8 cellular contexts compared by ENCODE assay signal in genomic region chr17:1365445-1366039, GRCh38. TPM values are rescaled to one million over a fixed set of nuclear protein-coding genes. Genes with fewer than 3 reads are reported as not detected.
DNase-seq lines count a peak whose midpoint lies in the region; ATAC-seq and TF ChIP-seq lines count a peak whose summit lies in the region.

No MANE protein-coding gene starts in this region.

- no peaks in the 10 kb centered on the region for H3K9me3 ChIP-seq in lung (ENCODE audit: control insufficient read depth in 2 of 2, insufficient read depth in 1 of 2, low read length in 1 of 2)

- H3K4me1 ChIP-seq in lung (ENCODE audit: control insufficient read depth in 2 of 2, insufficient read depth in 2 of 2, low read length in 2 of 2): peaks cover 2 to 14% of the 10 kb centered on the region in 2 donors

- H3K4me3 ChIP-seq in lung: no peak overlapping the region

- 12 to 18% methylated on average over 11 of the region's 11 CpGs for WGBS in lung, 2 donors

- peaks cover 20% of the 10 kb centered on the region for H3K36me3 Mint-ChIP-seq in HFFc6 (ENCODE audit: low read depth)

- peaks cover 1% of the 10 kb centered on the region for H3K27me3 Mint-ChIP-seq in HFFc6 (ENCODE audit: insufficient read depth)

- peak; percentile 70 for ATAC-seq in lung (ENCODE audit: insufficient read depth, low FRiP score)
- no peak for ATAC-seq in GM21367 (IDR thresholded peaks at IDR 0.05; ENCODE audit: unreplicated experiment)

- DNase-seq in HFFc6 (peak; percentile 76), NCI-H748 (lab: John Stamatoyannopoulos, UW; ENCODE audit: unreplicated experiment) (peak; percentile 77), lung (ENCODE audit: low spot score) (peak; percentile 51)
- peak; percentile 43 for DNase-seq in activated CD4-positive, alpha-beta T cell treated with anti-CD3 and anti-CD28 coated beads, Interleukin-2, amount 50 U/mL, for 1 hour
- DNase-seq in effector CD8-positive, alpha-beta T cell (lab: John Stamatoyannopoulos, UW): peak; percentile 28
- DNase-seq in stimulated activated CD8-positive, alpha-beta memory T cell treated with anti-CD3 and anti-CD28 coated beads, Interleukin-7, amount 100 ng/mL, for 24 hours (ENCODE audit: low read depth): peak; percentile 11

- H3K27me3 ChIP-seq in lung (ENCODE audit: control insufficient read depth, insufficient read depth): no peaks in the 10 kb centered on the region

- no peaks in the 10 kb centered on the region for H3K9me3 Mint-ChIP-seq in HFFc6

- peak overlapping the region; percentile 64 for H3K27ac Mint-ChIP-seq in HFFc6

- H3K4me1 Mint-ChIP-seq in HFFc6 (ENCODE audit: low read depth): peaks cover 80% of the 10 kb centered on the region

- H3K36me3 ChIP-seq in lung (ENCODE audit: control insufficient read depth in 2 of 2, insufficient read depth in 2 of 2, low read length in 2 of 2): peaks cover 5 to 9% of the 10 kb centered on the region in 2 donors

- TF ChIP-seq CTCF in C4-2B (conservative IDR thresholded peaks at IDR 0.05): peak; percentile 96
- peak; percentile 96 for TF ChIP-seq CTCF in HFFc6 (IDR thresholded peaks at IDR 0.05)
- peak; percentile 85 for TF ChIP-seq CTCF in lung (IDR thresholded peaks at IDR 0.05; ENCODE audit: control extremely low read depth, extremely low read depth)

- H3K27ac ChIP-seq in C4-2B: no peak overlapping the region
- peak overlapping the region in 1 of 2 donors; percentile 31 for H3K27ac ChIP-seq in lung (ENCODE audit: low read depth in 1 of 2, low read length in 1 of 2)

- 0 out of 2 replicates have a peak overlapping the region, but pooled peaks have one; percentile 20 for H3K4me3 Mint-ChIP-seq in HFFc6

RNA-seq across cellular contexts. Expression of gene YWHAE, which starts 34.5 kb away (rescaled TPM):
- 100 to 1,000 TPM; 713 to 967 (median 844) TPM for total RNA-seq in HFFc6 (2021; fragmentation: NEBNext Ultra II Directional; extraction: Animal tissue kit (Norgen Biotek cat#: 25700))
- 100 to 1,000 TPM; 400 to 432 TPM for total RNA-seq in lung
- polyA plus RNA-seq in lung: 100 to 1,000 TPM; 348 to 390 TPM

Comparison
In these comparisons a context has a peak if more than half of its experiments do, and no peak if none do; other contexts are left out.
1. DNase-seq: peak in every context shown above with its lines; median percentile 77 in NCI-H748; 76 in HFFc6; 51 in lung; 43 in activated CD4-positive, alpha-beta T cell treated with anti-CD3 and anti-CD28 coated beads, Interleukin-2, amount 50 U/mL, for 1 hour; 28 in effector CD8-positive, alpha-beta T cell; 11 in stimulated activated CD8-positive, alpha-beta memory T cell treated with anti-CD3 and anti-CD28 coated beads, Interleukin-7, amount 100 ng/mL, for 24 hours.